Comparison of ENCODE assay signal across 2 cellular contexts in the genomic region with DNA sequence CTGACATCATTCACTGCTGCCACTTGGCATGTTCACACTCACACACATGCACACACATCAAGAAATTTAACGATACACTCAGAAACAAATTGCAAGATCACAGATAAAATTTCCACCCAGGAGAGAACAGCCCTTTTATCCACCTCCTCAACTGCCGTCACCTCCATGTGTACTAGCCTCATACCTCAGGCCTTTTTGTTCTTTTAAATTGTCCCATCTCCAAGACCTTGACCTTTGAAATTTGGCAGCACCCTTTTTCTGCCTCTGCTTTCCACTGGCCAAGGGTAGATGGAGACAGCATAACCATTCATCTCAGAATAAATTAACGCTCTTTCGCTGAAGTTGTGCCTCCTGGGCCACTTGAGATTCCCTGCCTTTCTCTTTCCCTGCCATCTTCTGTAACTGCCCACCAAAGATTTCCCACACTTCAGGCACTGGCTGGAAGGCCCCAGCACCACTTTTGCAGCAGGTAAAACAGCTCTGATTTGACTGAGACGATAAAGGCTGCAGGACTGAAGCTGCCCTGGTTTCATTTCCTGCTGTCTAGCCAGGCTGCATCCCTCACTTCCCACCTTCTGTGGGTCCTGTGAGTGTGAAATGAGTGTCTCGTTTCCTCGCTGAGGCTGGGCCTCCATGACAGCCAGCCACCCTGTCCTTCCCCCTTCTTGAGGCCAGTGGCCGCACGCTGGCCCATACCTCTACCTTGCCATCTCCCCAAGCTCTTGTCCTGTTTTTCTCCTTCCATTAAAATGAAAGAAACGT.
TF ChIP-seq lines count a peak whose summit lies in the region.

No MANE protein-coding gene starts in this region.

TF ChIP-seq in GM12878, 131 proteins besides CTCF, POLR2A, EP300 and RAD21:
- TF ChIP-seq ETV6 (conservative IDR thresholded peaks at IDR 0.05 in 1 of 2, IDR thresholded peaks at IDR 0.05 in 1 of 2; ENCODE audit: borderline replicate concordance in 1 of 2, low read depth in 1 of 2) (peak in 1 of 2 experiments; percentile 99; a peak in 2 of 4 replicates), TCF7 (IDR thresholded peaks at IDR 0.05; ENCODE audit: borderline replicate concordance) (no peak), SREBF2 (IDR thresholded peaks at IDR 0.05; ENCODE audit: low read length) (no peak), IKZF2 (IDR thresholded peaks at IDR 0.05) (no peak), HDAC6 (IDR thresholded peaks at IDR 0.05; ENCODE audit: unreplicated experiment) (no peak), GATAD2B (conservative IDR thresholded peaks at IDR 0.05; ENCODE audit: low read depth) (no peak), EED (IDR thresholded peaks at IDR 0.05; ENCODE audit: low read depth) (peak; percentile 63; the same call in 1 of the 2 replicates), ZNF592 (IDR thresholded peaks at IDR 0.05) (no peak), LARP7 (IDR thresholded peaks at IDR 0.05) (no peak), BACH1 (IDR thresholded peaks at IDR 0.05; ENCODE audit: borderline replicate concordance) (no peak), TARDBP (IDR thresholded peaks at IDR 0.05; ENCODE audit: borderline replicate concordance) (no peak), JUNB (IDR thresholded peaks at IDR 0.05) (peak; percentile 32; the same call in 1 of the 2 replicates), RUNX3 (IDR thresholded peaks at IDR 0.05; ENCODE audit: low read length) (peak; percentile 69), IKZF1 (conservative IDR thresholded peaks at IDR 0.05) (0 out of 2 replicates have a peak, but pooled peaks have one; percentile 41), KAT2A (conservative IDR thresholded peaks at IDR 0.05; ENCODE audit: control insufficient read depth, low read depth, low read length) (no peak), EGR1 (IDR thresholded peaks at IDR 0.05; ENCODE audit: borderline replicate concordance in 1 of 2, low read depth in 2 of 2, low read length in 2 of 2) (peak in 1 of 2 experiments; percentile 72; a peak in 2 of 3 replicates), TCF3 (IDR thresholded peaks at IDR 0.05; ENCODE audit: borderline replicate concordance, insufficient read depth, low read depth, low read length) (no peak), SUZ12 (IDR thresholded peaks at IDR 0.05; ENCODE audit: unreplicated experiment) (no peak), KDM1A (IDR thresholded peaks at IDR 0.05; ENCODE audit: borderline replicate concordance) (no peak), MYC (IDR thresholded peaks at IDR 0.05; ENCODE audit: insufficient read depth, insufficient read length, insufficient replicate concordance, low read length, severe bottlenecking) (no peak), KLF5 (IDR thresholded peaks at IDR 0.05; ENCODE audit: partially characterized antibody) (no peak), CHD2 (IDR thresholded peaks at IDR 0.05; ENCODE audit: borderline replicate concordance, low read depth, low read length) (no peak), SPI1 (IDR thresholded peaks at IDR 0.05; ENCODE audit: borderline replicate concordance, insufficient read depth, low read depth, low read length) (peak; percentile 53; the same call in 1 of the 2 replicates), ZNF217 (IDR thresholded peaks at IDR 0.05) (no peak), RBBP5 (conservative IDR thresholded peaks at IDR 0.05) (no peak), SMC3 (IDR thresholded peaks at IDR 0.05; ENCODE audit: borderline replicate concordance, low read length) (no peak)
- TF ChIP-seq, protein P1, sequence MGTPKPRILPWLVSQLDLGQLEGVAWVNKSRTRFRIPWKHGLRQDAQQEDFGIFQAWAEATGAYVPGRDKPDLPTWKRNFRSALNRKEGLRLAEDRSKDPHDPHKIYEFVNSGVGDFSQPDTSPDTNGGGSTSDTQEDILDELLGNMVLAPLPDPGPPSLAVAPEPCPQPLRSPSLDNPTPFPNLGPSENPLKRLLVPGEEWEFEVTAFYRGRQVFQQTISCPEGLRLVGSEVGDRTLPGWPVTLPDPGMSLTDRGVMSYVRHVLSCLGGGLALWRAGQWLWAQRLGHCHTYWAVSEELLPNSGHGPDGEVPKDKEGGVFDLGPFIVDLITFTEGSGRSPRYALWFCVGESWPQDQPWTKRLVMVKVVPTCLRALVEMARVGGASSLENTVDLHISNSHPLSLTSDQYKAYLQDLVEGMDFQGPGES (IDR thresholded peaks at IDR 0.05) = no peak

TF ChIP-seq in HEK293T, 16 proteins besides CTCF, POLR2A, EP300 and RAD21:
- no peak for TF ChIP-seq FOXA1 (IDR thresholded peaks at IDR 0.05)
- no peak for TF ChIP-seq NFRKB (IDR thresholded peaks at IDR 0.05)
- TF ChIP-seq ZNF384 (IDR thresholded peaks at IDR 0.05) = no peak
- no peak for TF ChIP-seq FOXM1 (IDR thresholded peaks at IDR 0.05; ENCODE audit: borderline replicate concordance)
- no peak for TF ChIP-seq FOXK2 (IDR thresholded peaks at IDR 0.05)
- no peak for TF ChIP-seq LEF1 (IDR thresholded peaks at IDR 0.05; ENCODE audit: borderline replicate concordance)
- TF ChIP-seq SUZ12 (IDR thresholded peaks at IDR 0.05) = no peak
- no peak for TF ChIP-seq TARDBP (IDR thresholded peaks at IDR 0.05)
- TF ChIP-seq L3MBTL2 (conservative IDR thresholded peaks at IDR 0.05) = no peak
- TF ChIP-seq ARNT (IDR thresholded peaks at IDR 0.05) = no peak
- TF ChIP-seq HDGF (IDR thresholded peaks at IDR 0.05; ENCODE audit: borderline replicate concordance) = no peak
- no peak for TF ChIP-seq BHLHE40 (IDR thresholded peaks at IDR 0.05; ENCODE audit: borderline replicate concordance)
